In genomic region chr4:138460477-138460876, GRCh38 we compare ENCODE assay signal across 2 cellular contexts.
TF ChIP-seq lines count a peak whose summit lies in the region.

No MANE protein-coding gene starts in this region.

TF ChIP-seq in IMR-90, 13 proteins besides CTCF, POLR2A, EP300 and RAD21 (continued from another document):
- TF ChIP-seq ELK1 (IDR thresholded peaks at IDR 0.05; ENCODE audit: borderline replicate concordance, low read depth, low read length) (no peak), BHLHE40 (IDR thresholded peaks at IDR 0.05; ENCODE audit: low read depth, low read length) (no peak), MXI1 (IDR thresholded peaks at IDR 0.05; ENCODE audit: borderline replicate concordance, low read depth, low read length) (no peak), CEBPB (IDR thresholded peaks at IDR 0.05; ENCODE audit: low read depth, low read length) (peak; percentile 26; the same call in 1 of the 2 replicates), MAZ (IDR thresholded peaks at IDR 0.05; ENCODE audit: borderline replicate concordance, low read depth, low read length) (no peak), CHD1 (IDR thresholded peaks at IDR 0.05; ENCODE audit: low read depth, low read length) (no peak), MAFK (IDR thresholded peaks at IDR 0.05; ENCODE audit: low read depth, low read length) (peak; percentile 57), USF2 (IDR thresholded peaks at IDR 0.05; ENCODE audit: low read depth, low read length) (no peak), NFE2L2 (IDR thresholded peaks at IDR 0.05; ENCODE audit: low read depth, low read length) (no peak), SMC3 (IDR thresholded peaks at IDR 0.05; ENCODE audit: low read depth, low read length) (no peak), RCOR1 (IDR thresholded peaks at IDR 0.05; ENCODE audit: insufficient replicate concordance, low read length) (no peak)

TF ChIP-seq in K562, 482 proteins besides CTCF, POLR2A, EP300 and RAD21:
- TF ChIP-seq, protein P1, sequence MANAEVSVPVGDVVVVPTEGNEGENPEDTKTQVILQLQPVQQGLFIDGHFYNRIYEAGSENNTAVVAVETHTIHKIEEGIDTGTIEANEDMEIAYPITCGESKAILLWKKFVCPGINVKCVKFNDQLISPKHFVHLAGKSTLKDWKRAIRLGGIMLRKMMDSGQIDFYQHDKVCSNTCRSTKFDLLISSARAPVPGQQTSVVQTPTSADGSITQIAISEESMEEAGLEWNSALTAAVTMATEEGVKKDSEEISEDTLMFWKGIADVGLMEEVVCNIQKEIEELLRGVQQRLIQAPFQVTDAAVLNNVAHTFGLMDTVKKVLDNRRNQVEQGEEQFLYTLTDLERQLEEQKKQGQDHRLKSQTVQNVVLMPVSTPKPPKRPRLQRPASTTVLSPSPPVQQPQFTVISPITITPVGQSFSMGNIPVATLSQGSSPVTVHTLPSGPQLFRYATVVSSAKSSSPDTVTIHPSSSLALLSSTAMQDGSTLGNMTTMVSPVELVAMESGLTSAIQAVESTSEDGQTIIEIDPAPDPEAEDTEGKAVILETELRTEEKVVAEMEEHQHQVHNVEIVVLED (CRISPR knock-in tag; IDR thresholded peaks at IDR 0.05): no peak
- peak; percentile 52; the same call in 1 of the 2 replicates for TF ChIP-seq MAFF (IDR thresholded peaks at IDR 0.05; ENCODE audit: low read length)
- TF ChIP-seq ATF3 (IDR thresholded peaks at IDR 0.05): peak; percentile 68
- TF ChIP-seq ATF3 (CRISPR knock-in tag; conservative IDR thresholded peaks at IDR 0.05): no peak
- TF ChIP-seq ZBTB40 (IDR thresholded peaks at IDR 0.05): 0 out of 2 replicates have a peak, but pooled peaks have one; percentile 15
- TF ChIP-seq ZBTB40 (CRISPR knock-in tag; IDR thresholded peaks at IDR 0.05): no peak
- peak; percentile 64; the same call in 1 of the 2 replicates for TF ChIP-seq CEBPB (tag; IDR thresholded peaks at IDR 0.05)
- peak; percentile 78 for TF ChIP-seq MAFG (tag; conservative IDR thresholded peaks at IDR 0.05)
- TF ChIP-seq ARID1B (IDR thresholded peaks at IDR 0.05): peak; percentile 12; the same call in 1 of the 2 replicates
- peak; percentile 68; the same call in 1 of the 2 replicates for TF ChIP-seq C11orf30 (IDR thresholded peaks at IDR 0.05; ENCODE audit: low read depth)
- no peak for TF ChIP-seq EZH2 (IDR thresholded peaks at IDR 0.05; ENCODE audit: borderline replicate concordance, low read depth, low read length)
- TF ChIP-seq ZNF316 (IDR thresholded peaks at IDR 0.05): peak; percentile 77
- TF ChIP-seq MLX (CRISPR knock-in tag; conservative IDR thresholded peaks at IDR 0.05): no peak
- TF ChIP-seq MAFK (IDR thresholded peaks at IDR 0.05; ENCODE audit: low read length): peak; percentile 53; the same call in 1 of the 2 replicates
- peak; percentile 54; the same call in 1 of the 2 replicates for TF ChIP-seq CEBPG (CRISPR knock-in tag; IDR thresholded peaks at IDR 0.05)
- TF ChIP-seq CEBPG (tag; conservative IDR thresholded peaks at IDR 0.05 in 1 of 2, IDR thresholded peaks at IDR 0.05 in 1 of 2): peak in 1 of 2 experiments; percentile 59; a peak in 3 of 4 replicates
- TF ChIP-seq ZNF347 (CRISPR knock-in tag; IDR thresholded peaks at IDR 0.05; ENCODE audit: low read depth): no peak
- TF ChIP-seq TFAP4 (CRISPR knock-in tag; IDR thresholded peaks at IDR 0.05; ENCODE audit: borderline replicate concordance): no peak
